In the genomic region with DNA sequence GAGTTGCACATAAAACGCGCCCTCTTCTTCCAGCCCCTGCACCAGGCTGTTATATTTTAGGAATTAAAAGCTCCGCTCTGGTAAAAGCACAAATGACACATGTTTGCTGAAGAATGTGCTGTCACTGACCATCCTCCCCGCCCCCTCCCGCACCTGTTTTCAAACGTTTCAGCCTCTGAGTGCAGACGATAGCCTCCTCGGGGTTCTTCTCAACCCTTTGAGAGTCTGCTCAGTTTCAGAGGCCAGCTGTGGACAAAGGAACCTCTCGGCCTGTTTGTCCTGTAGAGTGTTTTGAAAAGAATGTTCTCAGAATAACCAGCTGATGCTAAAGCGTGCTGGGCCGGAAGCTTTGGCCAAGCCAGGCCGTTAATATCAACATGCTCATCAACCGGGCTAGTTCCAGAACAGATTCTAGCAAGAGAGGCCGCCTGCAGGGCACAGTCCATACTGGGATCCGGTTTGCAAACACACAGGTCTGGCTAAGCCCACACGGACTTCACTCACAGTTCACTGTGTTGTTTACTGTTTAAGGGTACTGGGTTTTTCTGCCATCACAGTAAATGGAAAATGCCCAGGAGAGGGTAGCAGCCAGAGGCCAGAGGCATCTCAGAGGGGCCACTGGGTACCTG, we compare ENCODE assay signal across 1 cellular context.
TF ChIP-seq lines count a peak whose summit lies in the region.

No MANE protein-coding gene starts in this region.

TF ChIP-seq in HepG2, 621 proteins besides CTCF, POLR2A, EP300 and RAD21 (continued from another document and continues in another):
- TF ChIP-seq, protein P1, sequence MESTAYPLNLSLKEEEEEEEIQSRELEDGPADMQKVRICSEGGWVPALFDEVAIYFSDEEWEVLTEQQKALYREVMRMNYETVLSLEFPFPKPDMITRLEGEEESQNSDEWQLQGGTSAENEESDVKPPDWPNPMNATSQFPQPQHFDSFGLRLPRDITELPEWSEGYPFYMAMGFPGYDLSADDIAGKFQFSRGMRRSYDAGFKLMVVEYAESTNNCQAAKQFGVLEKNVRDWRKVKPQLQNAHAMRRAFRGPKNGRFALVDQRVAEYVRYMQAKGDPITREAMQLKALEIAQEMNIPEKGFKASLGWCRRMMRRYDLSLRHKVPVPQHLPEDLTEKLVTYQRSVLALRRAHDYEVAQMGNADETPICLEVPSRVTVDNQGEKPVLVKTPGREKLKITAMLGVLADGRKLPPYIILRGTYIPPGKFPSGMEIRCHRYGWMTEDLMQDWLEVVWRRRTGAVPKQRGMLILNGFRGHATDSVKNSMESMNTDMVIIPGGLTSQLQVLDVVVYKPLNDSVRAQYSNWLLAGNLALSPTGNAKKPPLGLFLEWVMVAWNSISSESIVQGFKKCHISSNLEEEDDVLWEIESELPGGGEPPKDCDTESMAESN (CRISPR knock-in tag; conservative IDR thresholded peaks at IDR 0.05): peak; percentile 60; the same call in 1 of the 2 replicates
- TF ChIP-seq SAP130 (CRISPR knock-in tag; IDR thresholded peaks at IDR 0.05; ENCODE audit: low read depth): peak; percentile 74
- TF ChIP-seq KDM6A (CRISPR knock-in tag; IDR thresholded peaks at IDR 0.05; ENCODE audit: low read depth): peak; percentile 61
- TF ChIP-seq NFKB2 (CRISPR knock-in tag; IDR thresholded peaks at IDR 0.05; ENCODE audit: borderline replicate concordance): 0 out of 2 replicates have a peak, but pooled peaks have one; percentile 29
- TF ChIP-seq LCORL (IDR thresholded peaks at IDR 0.05): no peak
- peak; percentile 69 for TF ChIP-seq LCORL (CRISPR knock-in tag; IDR thresholded peaks at IDR 0.05)
- TF ChIP-seq PRDM4 (CRISPR knock-in tag; IDR thresholded peaks at IDR 0.05; ENCODE audit: borderline replicate concordance): no peak
- 0 out of 2 replicates have a peak, but pooled peaks have one; percentile 64 for TF ChIP-seq ZNF503 (CRISPR knock-in tag; IDR thresholded peaks at IDR 0.05)
- TF ChIP-seq BCL6 (CRISPR knock-in tag; IDR thresholded peaks at IDR 0.05): peak; percentile 29; the same call in 1 of the 2 replicates
- TF ChIP-seq GATA4 (IDR thresholded peaks at IDR 0.05; ENCODE audit: borderline replicate concordance, low read depth): no peak
- TF ChIP-seq CHD2 (IDR thresholded peaks at IDR 0.05; ENCODE audit: low read depth, low read length): no peak
- TF ChIP-seq, protein P2, sequence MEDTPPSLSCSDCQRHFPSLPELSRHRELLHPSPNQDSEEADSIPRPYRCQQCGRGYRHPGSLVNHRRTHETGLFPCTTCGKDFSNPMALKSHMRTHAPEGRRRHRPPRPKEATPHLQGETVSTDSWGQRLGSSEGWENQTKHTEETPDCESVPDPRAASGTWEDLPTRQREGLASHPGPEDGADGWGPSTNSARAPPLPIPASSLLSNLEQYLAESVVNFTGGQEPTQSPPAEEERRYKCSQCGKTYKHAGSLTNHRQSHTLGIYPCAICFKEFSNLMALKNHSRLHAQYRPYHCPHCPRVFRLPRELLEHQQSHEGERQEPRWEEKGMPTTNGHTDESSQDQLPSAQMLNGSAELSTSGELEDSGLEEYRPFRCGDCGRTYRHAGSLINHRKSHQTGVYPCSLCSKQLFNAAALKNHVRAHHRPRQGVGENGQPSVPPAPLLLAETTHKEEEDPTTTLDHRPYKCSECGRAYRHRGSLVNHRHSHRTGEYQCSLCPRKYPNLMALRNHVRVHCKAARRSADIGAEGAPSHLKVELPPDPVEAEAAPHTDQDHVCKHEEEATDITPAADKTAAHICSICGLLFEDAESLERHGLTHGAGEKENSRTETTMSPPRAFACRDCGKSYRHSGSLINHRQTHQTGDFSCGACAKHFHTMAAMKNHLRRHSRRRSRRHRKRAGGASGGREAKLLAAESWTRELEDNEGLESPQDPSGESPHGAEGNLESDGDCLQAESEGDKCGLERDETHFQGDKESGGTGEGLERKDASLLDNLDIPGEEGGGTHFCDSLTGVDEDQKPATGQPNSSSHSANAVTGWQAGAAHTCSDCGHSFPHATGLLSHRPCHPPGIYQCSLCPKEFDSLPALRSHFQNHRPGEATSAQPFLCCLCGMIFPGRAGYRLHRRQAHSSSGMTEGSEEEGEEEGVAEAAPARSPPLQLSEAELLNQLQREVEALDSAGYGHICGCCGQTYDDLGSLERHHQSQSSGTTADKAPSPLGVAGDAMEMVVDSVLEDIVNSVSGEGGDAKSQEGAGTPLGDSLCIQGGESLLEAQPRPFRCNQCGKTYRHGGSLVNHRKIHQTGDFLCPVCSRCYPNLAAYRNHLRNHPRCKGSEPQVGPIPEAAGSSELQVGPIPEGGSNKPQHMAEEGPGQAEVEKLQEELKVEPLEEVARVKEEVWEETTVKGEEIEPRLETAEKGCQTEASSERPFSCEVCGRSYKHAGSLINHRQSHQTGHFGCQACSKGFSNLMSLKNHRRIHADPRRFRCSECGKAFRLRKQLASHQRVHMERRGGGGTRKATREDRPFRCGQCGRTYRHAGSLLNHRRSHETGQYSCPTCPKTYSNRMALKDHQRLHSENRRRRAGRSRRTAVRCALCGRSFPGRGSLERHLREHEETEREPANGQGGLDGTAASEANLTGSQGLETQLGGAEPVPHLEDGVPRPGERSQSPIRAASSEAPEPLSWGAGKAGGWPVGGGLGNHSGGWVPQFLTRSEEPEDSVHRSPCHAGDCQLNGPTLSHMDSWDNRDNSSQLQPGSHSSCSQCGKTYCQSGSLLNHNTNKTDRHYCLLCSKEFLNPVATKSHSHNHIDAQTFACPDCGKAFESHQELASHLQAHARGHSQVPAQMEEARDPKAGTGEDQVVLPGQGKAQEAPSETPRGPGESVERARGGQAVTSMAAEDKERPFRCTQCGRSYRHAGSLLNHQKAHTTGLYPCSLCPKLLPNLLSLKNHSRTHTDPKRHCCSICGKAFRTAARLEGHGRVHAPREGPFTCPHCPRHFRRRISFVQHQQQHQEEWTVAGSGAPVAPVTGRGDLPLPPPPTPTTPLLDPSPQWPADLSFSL (CRISPR knock-in tag; IDR thresholded peaks at IDR 0.05): no peak
- TF ChIP-seq ZNF235 (CRISPR knock-in tag; IDR thresholded peaks at IDR 0.05; ENCODE audit: borderline replicate concordance): no peak
- peak; percentile 66 for TF ChIP-seq MEF2D (CRISPR knock-in tag; IDR thresholded peaks at IDR 0.05)
- no peak for TF ChIP-seq ZFAT (CRISPR knock-in tag; conservative IDR thresholded peaks at IDR 0.05)
- TF ChIP-seq, protein P3, sequence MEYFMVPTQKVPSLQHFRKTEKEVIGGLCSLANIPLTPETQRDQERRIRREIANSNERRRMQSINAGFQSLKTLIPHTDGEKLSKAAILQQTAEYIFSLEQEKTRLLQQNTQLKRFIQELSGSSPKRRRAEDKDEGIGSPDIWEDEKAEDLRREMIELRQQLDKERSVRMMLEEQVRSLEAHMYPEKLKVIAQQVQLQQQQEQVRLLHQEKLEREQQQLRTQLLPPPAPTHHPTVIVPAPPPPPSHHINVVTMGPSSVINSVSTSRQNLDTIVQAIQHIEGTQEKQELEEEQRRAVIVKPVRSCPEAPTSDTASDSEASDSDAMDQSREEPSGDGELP (IDR thresholded peaks at IDR 0.05; ENCODE audit: borderline replicate concordance, low read depth): peak; percentile 93
- TF ChIP-seq ATF1 (CRISPR knock-in tag; IDR thresholded peaks at IDR 0.05): no peak
- peak; percentile 89 for TF ChIP-seq HNF4A (CRISPR knock-in tag; IDR thresholded peaks at IDR 0.05)
- peak; percentile 44; the same call in 1 of the 2 replicates for TF ChIP-seq CREM (IDR thresholded peaks at IDR 0.05)
- TF ChIP-seq CREM (CRISPR knock-in tag; IDR thresholded peaks at IDR 0.05): no peak
- no peak for TF ChIP-seq TFE3 (CRISPR knock-in tag; IDR thresholded peaks at IDR 0.05)
- TF ChIP-seq KAT2B (IDR thresholded peaks at IDR 0.05; ENCODE audit: borderline replicate concordance, low read depth, low read length): no peak
- no peak for TF ChIP-seq ZNF761 (CRISPR knock-in tag; conservative IDR thresholded peaks at IDR 0.05)
- TF ChIP-seq NCOA2 (CRISPR knock-in tag; IDR thresholded peaks at IDR 0.05): 0 out of 2 replicates have a peak, but pooled peaks have one; percentile 27
- TF ChIP-seq, protein P4, sequence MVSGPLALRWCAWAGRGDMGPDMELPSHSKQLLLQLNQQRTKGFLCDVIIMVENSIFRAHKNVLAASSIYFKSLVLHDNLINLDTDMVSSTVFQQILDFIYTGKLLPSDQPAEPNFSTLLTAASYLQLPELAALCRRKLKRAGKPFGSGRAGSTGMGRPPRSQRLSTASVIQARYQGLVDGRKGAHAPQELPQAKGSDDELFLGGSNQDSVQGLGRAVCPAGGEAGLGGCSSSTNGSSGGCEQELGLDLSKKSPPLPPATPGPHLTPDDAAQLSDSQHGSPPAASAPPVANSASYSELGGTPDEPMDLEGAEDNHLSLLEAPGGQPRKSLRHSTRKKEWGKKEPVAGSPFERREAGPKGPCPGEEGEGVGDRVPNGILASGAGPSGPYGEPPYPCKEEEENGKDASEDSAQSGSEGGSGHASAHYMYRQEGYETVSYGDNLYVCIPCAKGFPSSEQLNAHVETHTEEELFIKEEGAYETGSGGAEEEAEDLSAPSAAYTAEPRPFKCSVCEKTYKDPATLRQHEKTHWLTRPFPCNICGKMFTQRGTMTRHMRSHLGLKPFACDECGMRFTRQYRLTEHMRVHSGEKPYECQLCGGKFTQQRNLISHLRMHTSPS (CRISPR knock-in tag; IDR thresholded peaks at IDR 0.05; ENCODE audit: low read depth): peak; percentile 93; the same call in 1 of the 2 replicates
- TF ChIP-seq, protein P5, sequence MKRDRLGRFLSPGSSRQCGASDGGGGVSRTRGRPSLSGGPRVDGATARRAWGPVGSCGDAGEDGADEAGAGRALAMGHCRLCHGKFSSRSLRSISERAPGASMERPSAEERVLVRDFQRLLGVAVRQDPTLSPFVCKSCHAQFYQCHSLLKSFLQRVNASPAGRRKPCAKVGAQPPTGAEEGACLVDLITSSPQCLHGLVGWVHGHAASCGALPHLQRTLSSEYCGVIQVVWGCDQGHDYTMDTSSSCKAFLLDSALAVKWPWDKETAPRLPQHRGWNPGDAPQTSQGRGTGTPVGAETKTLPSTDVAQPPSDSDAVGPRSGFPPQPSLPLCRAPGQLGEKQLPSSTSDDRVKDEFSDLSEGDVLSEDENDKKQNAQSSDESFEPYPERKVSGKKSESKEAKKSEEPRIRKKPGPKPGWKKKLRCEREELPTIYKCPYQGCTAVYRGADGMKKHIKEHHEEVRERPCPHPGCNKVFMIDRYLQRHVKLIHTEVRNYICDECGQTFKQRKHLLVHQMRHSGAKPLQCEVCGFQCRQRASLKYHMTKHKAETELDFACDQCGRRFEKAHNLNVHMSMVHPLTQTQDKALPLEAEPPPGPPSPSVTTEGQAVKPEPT (CRISPR knock-in tag; IDR thresholded peaks at IDR 0.05; ENCODE audit: low read depth): 0 out of 2 replicates have a peak, but pooled peaks have one; percentile 24
- 0 out of 2 replicates have a peak, but pooled peaks have one; percentile 29 for TF ChIP-seq ZNF598 (CRISPR knock-in tag; IDR thresholded peaks at IDR 0.05; ENCODE audit: borderline replicate concordance)
- no peak for TF ChIP-seq TBP (CRISPR knock-in tag; IDR thresholded peaks at IDR 0.05)
- no peak for TF ChIP-seq KDM4B (CRISPR knock-in tag; IDR thresholded peaks at IDR 0.05)
- peak; percentile 76 for TF ChIP-seq ZNF605 (CRISPR knock-in tag; IDR thresholded peaks at IDR 0.05)
- TF ChIP-seq KMT2B (CRISPR knock-in tag; IDR thresholded peaks at IDR 0.05): no peak
- TF ChIP-seq NFATC3 (CRISPR knock-in tag; IDR thresholded peaks at IDR 0.05): no peak
- TF ChIP-seq CEBPB (IDR thresholded peaks at IDR 0.05; ENCODE audit: borderline replicate concordance, low read depth, low read length): no peak
- TF ChIP-seq SP5 (CRISPR knock-in tag; IDR thresholded peaks at IDR 0.05; ENCODE audit: borderline replicate concordance, low read depth): peak; percentile 26; the same call in 1 of the 2 replicates
